ENCODE assay signal across 8 cellular contexts in genomic region chr22:31346733-31347250, GRCh38. TPM values are rescaled to one million over a fixed set of nuclear protein-coding genes. Genes with fewer than 3 reads are reported as not detected.
DNase-seq lines count a peak whose midpoint lies in the region; ATAC-seq and TF ChIP-seq lines count a peak whose summit lies in the region.

No MANE protein-coding gene starts in this region.

- H3K9me3 ChIP-seq in BLaER1 treated with 17β-estradiol and CSF1 and Interleukin-3, amounts not matched to agents 10 nM and 100 nM (replicated peaks in 1 of 11), result no peaks in the 10 kb centered on the region
- no peaks in the 10 kb centered on the region for H3K9me3 ChIP-seq in naive thymus-derived CD4-positive, alpha-beta T cell (ENCODE audit: control insufficient read depth in 2 of 3, low read length in 3 of 3)
- H3K9me3 ChIP-seq in upper lobe of right lung, result no peaks in the 10 kb centered on the region

- peak overlapping the region in 7 of 9 donors; percentile 41 to 89 (median 69) for H3K27ac Mint-ChIP-seq in naive thymus-derived CD4-positive, alpha-beta T cell

- H3K9ac ChIP-seq in BLaER1 treated with 17β-estradiol and CSF1 and Interleukin-3, amounts not matched to agents 10 nM and 100 nM, result peak overlapping the region; percentile 86 to 100 (median 98)

- TF ChIP-seq CTCF in upper lobe of right lung (IDR thresholded peaks at IDR 0.05), result no peak

- DNase-seq in NCI-H526 (lab: John Stamatoyannopoulos, UW) (peak; percentile 40 to 87), activated T-cell treated with anti-CD3 and anti-CD28 coated beads for 48 hours (ENCODE audit: low read depth) (peak; percentile 44), fibroblast of gingiva (ENCODE audit: low read depth) (peak; percentile 34), upper lobe of right lung (peak; percentile 82), cerebellum (ENCODE audit: low spot score) (no peak)
- DNase-seq in naive thymus-derived CD4-positive, alpha-beta T cell, result peak; percentile 19 to 57 (median 32)

- H3K4me2 ChIP-seq in BLaER1 treated with 17β-estradiol and CSF1 and Interleukin-3, amounts not matched to agents 10 nM and 100 nM, result peak overlapping the region; percentile 90 to 100 (median 94)

- CTCF ChIA-PET in naive thymus-derived CD4-positive, alpha-beta T cell (lab: Charles Lee), result interaction anchor here (0.6 to 1.4 kb wide), 7 partner anchors 52 to 135 kb away, joined by 3 to 5 read pairs (median 4); partner anchors contain the start of genes DRG1 and PIK3IP1

- intact Hi-C loops in naive thymus-derived CD4-positive, alpha-beta T cell (cut with micrococcal nuclease), result loop anchor here (1.0 to 10.0 kb wide), 13 partner anchors 53 to 1742 kb away; partner anchors contain the start of genes DRG1 (in 2 of the 2), PRR14L (in 2 of the 2), SFI1 (in 2 of the 2) and DEPDC5 (in 1 of the 2)
- intact Hi-C loops in upper lobe of right lung (cut with DNase I), result no loop called here

- H3K36me3 Mint-ChIP-seq in naive thymus-derived CD4-positive, alpha-beta T cell, result peaks cover 0 to 21% (median 7%) of the 10 kb centered on the region in 5 donors

- peaks cover 18 to 40% (median 40%) of the 10 kb centered on the region in 11 experiments; a peak in 20 of 22 replicates for H4K20me1 ChIP-seq in BLaER1 treated with 17β-estradiol and CSF1 and Interleukin-3, amounts not matched to agents 10 nM and 100 nM

- H3K4me3 Mint-ChIP-seq in naive thymus-derived CD4-positive, alpha-beta T cell, result peak overlapping the region; percentile 82 to 91 (median 87)

- POLR2A ChIA-PET in naive thymus-derived CD4-positive, alpha-beta T cell (lab: Charles Lee), result interaction anchor here (0.6 to 2.7 kb wide), 28 partner anchors 9 to 923 kb away, joined by 3 to 80 read pairs (median 4); partner anchors contain the start of genes DRG1, LIMK2, PIK3IP1 and PRR14L

- peak overlapping the region; percentile 78 to 100 (median 99) for H3K27ac ChIP-seq in BLaER1 treated with 17β-estradiol and CSF1 and Interleukin-3, amounts not matched to agents 10 nM and 100 nM
- H3K27ac ChIP-seq in naive thymus-derived CD4-positive, alpha-beta T cell (ENCODE audit: low read depth, low read length), result peak overlapping the region; percentile 74
- H3K27ac ChIP-seq in upper lobe of right lung, result peak overlapping the region; percentile 90

- no peaks in the 10 kb centered on the region for H3K27me3 ChIP-seq in BLaER1 treated with 17β-estradiol and CSF1 and Interleukin-3, amounts not matched to agents 10 nM and 100 nM
- no peaks in the 10 kb centered on the region for H3K27me3 ChIP-seq in naive thymus-derived CD4-positive, alpha-beta T cell (ENCODE audit: control insufficient read depth in 2 of 2, insufficient read depth in 2 of 2, low read length in 2 of 2)
- no peaks in the 10 kb centered on the region for H3K27me3 ChIP-seq in upper lobe of right lung

- peaks cover 0 to 6% (median 0%) of the 10 kb centered on the region in 11 donors for H3K9me3 Mint-ChIP-seq in naive thymus-derived CD4-positive, alpha-beta T cell

- peaks cover 9 to 34% (median 27%) of the 10 kb centered on the region in 11 experiments for H3K36me3 ChIP-seq in BLaER1 treated with 17β-estradiol and CSF1 and Interleukin-3, amounts not matched to agents 10 nM and 100 nM
- peaks cover 5 to 18% (median 8%) of the 10 kb centered on the region in 3 experiments for H3K36me3 ChIP-seq in naive thymus-derived CD4-positive, alpha-beta T cell (ENCODE audit: control insufficient read depth in 2 of 3, insufficient read depth in 3 of 3, low read length in 3 of 3)
- H3K36me3 ChIP-seq in upper lobe of right lung, result peaks cover 5% of the 10 kb centered on the region

- ATAC-seq in GM21529 (IDR thresholded peaks at IDR 0.05; ENCODE audit: unreplicated experiment) (peak; percentile 11), upper lobe of right lung (peak; percentile 26)
- ATAC-seq in naive thymus-derived CD4-positive, alpha-beta T cell, result no peak

- H3K4me1 ChIP-seq in BLaER1 treated with 17β-estradiol and CSF1 and Interleukin-3, amounts not matched to agents 10 nM and 100 nM, result peaks cover 38 to 49% (median 43%) of the 10 kb centered on the region in 10 experiments
- H3K4me1 ChIP-seq in naive thymus-derived CD4-positive, alpha-beta T cell (ENCODE audit: control insufficient read depth in 2 of 2, insufficient read depth in 2 of 2, low read length in 2 of 2), result peaks cover 26 to 38% of the 10 kb centered on the region in 2 donors
- H3K4me1 ChIP-seq in upper lobe of right lung, result peaks cover 38% of the 10 kb centered on the region

- peak overlapping the region; percentile 62 to 84 (median 76) for H3K4me3 ChIP-seq in BLaER1 treated with 17β-estradiol and CSF1 and Interleukin-3, amounts not matched to agents 10 nM and 100 nM
- peak overlapping the region; percentile 83 for H3K4me3 ChIP-seq in naive thymus-derived CD4-positive, alpha-beta T cell (ENCODE audit: low read length)
- peak overlapping the region; percentile 75 for H3K4me3 ChIP-seq in upper lobe of right lung

- H3K27me3 Mint-ChIP-seq in naive thymus-derived CD4-positive, alpha-beta T cell, result peaks cover 0 to 4% (median 0%) of the 10 kb centered on the region in 5 donors

- peaks cover 24 to 45% (median 40%) of the 10 kb centered on the region in 7 donors for H3K4me1 Mint-ChIP-seq in naive thymus-derived CD4-positive, alpha-beta T cell

RNA-seq across cellular contexts. Expression of gene PATZ1, which starts 0.6 kb away (rescaled TPM):
- 10 to 100 TPM; 35.9 to 61.3 (median 55.2) TPM for total RNA-seq in naive thymus-derived CD4-positive, alpha-beta T cell
- polyA plus RNA-seq in naive thymus-derived CD4-positive, alpha-beta T cell, result 10 to 100 TPM; 15.1 to 26.0 TPM
- 24.3 TPM for total RNA-seq in upper lobe of right lung
- total RNA-seq in cerebellum, result 35.9 TPM

RNA-seq across cellular contexts. Expression of gene DRG1, which starts 52.6 kb away (rescaled TPM):
- 100 to 1,000 TPM in 2 of 5 experiments, 10 to 100 TPM in 3; 53.3 to 109 (median 84.4) TPM for total RNA-seq in naive thymus-derived CD4-positive, alpha-beta T cell
- 10 to 100 TPM; 81.1 to 88.3 TPM for polyA plus RNA-seq in naive thymus-derived CD4-positive, alpha-beta T cell
- total RNA-seq in upper lobe of right lung (35.5 TPM), cerebellum (44.9 TPM)

RNA-seq across cellular contexts. Expression of gene PIK3IP1, which starts 54.5 kb away (rescaled TPM):
- 100 to 1,000 TPM in 4 of 5 experiments, 10 to 100 TPM in 1; 72.8 to 638 (median 594) TPM for total RNA-seq in naive thymus-derived CD4-positive, alpha-beta T cell
- 100 to 1,000 TPM; 606 to 941 TPM for polyA plus RNA-seq in naive thymus-derived CD4-positive, alpha-beta T cell
- total RNA-seq in upper lobe of right lung (56.4 TPM), cerebellum (11.2 TPM)
